14 cellular contexts compared by ENCODE assay signal in genomic region chr19:56973713-56974553, GRCh38.
DNase-seq lines count a peak whose midpoint lies in the region; ATAC-seq and TF ChIP-seq lines count a peak whose summit lies in the region.
"Had no signal": no experiment of that assay in that cellular context is flagged by ENCODE, and none has a peak within 500 bp of the region (broad histone marks: within the 10 kb centered on the region; RNA-seq: fewer than 3 reads in every experiment).

No MANE protein-coding gene starts in this region.

- TF ChIP-seq CTCF in parathyroid adenoma (IDR thresholded peaks at IDR 0.05) = no peak

- H3K4me2 ChIP-seq in parathyroid adenoma (ENCODE audit: low read length) = no peak overlapping the region

- peak; percentile 33 for DNase-seq in NCI-H146 (lab: John Stamatoyannopoulos, UW)
- no peak for DNase-seq in NCI-H146 treated with DMSO at 0.1 percent for 48 hours (lab: John Stamatoyannopoulos, UW; ENCODE audit: unreplicated experiment)
- DNase-seq in NCI-H69 (lab: John Stamatoyannopoulos, UW) = peak; percentile 69
- peak; percentile 30 for DNase-seq in cerebellar cortex (ENCODE audit: low spot score)
- DNase-seq in mucosa of gallbladder (ENCODE audit: low spot score) = no peak
- DNase-seq: GOT3, MG63, NCI-H1092, NCI-H187, NCI-H2171, SHP77 had no signal

- no peak overlapping the region for H3K4me3 ChIP-seq in parathyroid adenoma (ENCODE audit: low read depth, low read length)
- H3K4me3 ChIP-seq: MG63 had no signal

- no peak overlapping the region for H3K27ac ChIP-seq in parathyroid adenoma

- no peaks in the 10 kb centered on the region for H3K79me2 ChIP-seq in parathyroid adenoma

- H3K36me3 ChIP-seq in parathyroid adenoma (ENCODE audit: control insufficient read depth, insufficient read depth, low read length) = no peaks in the 10 kb centered on the region
- H3K36me3 ChIP-seq: MG63 had no signal

- peak overlapping the region; percentile 42 for H2AFZ ChIP-seq in parathyroid adenoma

- no peak overlapping the region for H3K9ac ChIP-seq in parathyroid adenoma

- no peak for ATAC-seq in HG02970 (IDR thresholded peaks at IDR 0.05; ENCODE audit: low FRiP score, unreplicated experiment)
- no peak for ATAC-seq in GM18868 (IDR thresholded peaks at IDR 0.05; ENCODE audit: unreplicated experiment)

- no peaks in the 10 kb centered on the region for H3K9me3 ChIP-seq in parathyroid adenoma (ENCODE audit: control insufficient read depth, low read length)
- H3K9me3 ChIP-seq: MG63 had no signal

- H3K4me1 ChIP-seq in parathyroid adenoma = no peaks in the 10 kb centered on the region

- H3K27me3 ChIP-seq in parathyroid adenoma (ENCODE audit: control insufficient read depth, insufficient read depth, low read length) = no peaks in the 10 kb centered on the region
- H3K27me3 ChIP-seq: MG63 had no signal

Comparison
In these comparisons a context has a peak if more than half of its experiments do, and no peak if none do; other contexts are left out.
1. DNase-seq: peak in NCI-H146 (single experiment), NCI-H69 (single experiment) and cerebellar cortex (single experiment); none in NCI-H146 treated with DMSO at 0.1 percent for 48 hours (single experiment) and mucosa of gallbladder (single experiment).